Comparison of ENCODE assay signal across 9 cellular contexts in genomic region chr11:68750197-68750987, GRCh38. TPM values are rescaled to one million over a fixed set of nuclear protein-coding genes. Genes with fewer than 3 reads are reported as not detected.
DNase-seq lines count a peak whose midpoint lies in the region; ATAC-seq and TF ChIP-seq lines count a peak whose summit lies in the region.
"Had no signal": no experiment of that assay in that cellular context is flagged by ENCODE, and none has a peak within 500 bp of the region (broad histone marks: within the 10 kb centered on the region; RNA-seq: fewer than 3 reads in every experiment).

No MANE protein-coding gene starts in this region.

- H3K36me3 ChIP-seq in BE2C = no peaks in the 10 kb centered on the region

- H3K36me3 Mint-ChIP-seq in stimulated activated memory B cell treated with anti-CD40 and anti-IgM and Interleukin-4, amounts not matched to agents 10 μg/mL and 1 μg/mL and 100 μg/mL, for 72 hours = peaks cover 13% of the 10 kb centered on the region

- H3K27me3 ChIP-seq in right cardiac atrium (ENCODE audit: control insufficient read depth, insufficient read depth) = no peaks in the 10 kb centered on the region
- H3K27me3 ChIP-seq in dorsolateral prefrontal cortex = peaks cover 0 to 31% (median 6%) of the 10 kb centered on the region in 45 donors
- no peaks in the 10 kb centered on the region for H3K27me3 ChIP-seq in BE2C

- intact Hi-C loops in right cardiac atrium (cut with DNase I) = no loop called here
- intact Hi-C loops in dorsolateral prefrontal cortex (cut with DNase I) = no loop called here

- H3K4me3 ChIP-seq in right cardiac atrium (ENCODE audit: low read length) (no peak overlapping the region), dorsolateral prefrontal cortex (no peak overlapping the region), BE2C (ENCODE audit: low read depth, low read length) (no peak overlapping the region)

- H3K27ac ChIP-seq in right cardiac atrium (ENCODE audit: low read length) (no peak overlapping the region), dorsolateral prefrontal cortex (no peak overlapping the region)

- peak; percentile 31 for DNase-seq in DMS53 (lab: John Stamatoyannopoulos, UW)
- no peak for DNase-seq in DMS53 treated with DMSO at 0.1 percent for 48 hours (lab: John Stamatoyannopoulos, UW; ENCODE audit: unreplicated experiment)
- DNase-seq in activated CD8-positive, alpha-beta memory T cell treated with anti-CD3 and anti-CD28 coated beads, Interleukin-2, amount 50 U/mL, for 4 hours = peak; percentile 26
- peak in 2 of 3 donors; percentile 51 to 70 for DNase-seq in right cardiac atrium
- DNase-seq in dorsolateral prefrontal cortex = no peak
- DNase-seq in BE2C = no peak

- peak; percentile 8 to 46 for ATAC-seq in right cardiac atrium
- peak; percentile 47 for ATAC-seq in stimulated activated memory B cell treated with anti-CD40 and anti-IgM and Interleukin-4, amounts not matched to agents 10 μg/mL and 1 μg/mL and 100 μg/mL, for 72 hours
- ATAC-seq in GM19463 (IDR thresholded peaks at IDR 0.05; ENCODE audit: unreplicated experiment) = no peak

- H3K27me3 Mint-ChIP-seq in stimulated activated memory B cell treated with anti-CD40 and anti-IgM and Interleukin-4, amounts not matched to agents 10 μg/mL and 1 μg/mL and 100 μg/mL, for 72 hours = no peaks in the 10 kb centered on the region

- H3K9me3 Mint-ChIP-seq in stimulated activated memory B cell treated with anti-CD40 and anti-IgM and Interleukin-4, amounts not matched to agents 10 μg/mL and 1 μg/mL and 100 μg/mL, for 72 hours = no peaks in the 10 kb centered on the region

- H3K9me3 ChIP-seq in right cardiac atrium (ENCODE audit: control insufficient read depth, low read length) (no peaks in the 10 kb centered on the region), BE2C (no peaks in the 10 kb centered on the region)

- H3K4me1 Mint-ChIP-seq in stimulated activated memory B cell treated with anti-CD40 and anti-IgM and Interleukin-4, amounts not matched to agents 10 μg/mL and 1 μg/mL and 100 μg/mL, for 72 hours = peaks cover 10% of the 10 kb centered on the region

- TF ChIP-seq CTCF in dorsolateral prefrontal cortex (IDR thresholded peaks at IDR 0.05 in 54 of 56, conservative IDR thresholded peaks at IDR 0.05 in 2 of 56; ENCODE audit: low read depth in 1 of 56, partially characterized antibody in 56 of 56) = no peak
- no peak for TF ChIP-seq CTCF in BE2C (IDR thresholded peaks at IDR 0.05; ENCODE audit: low read depth, low read length)

- peak overlapping the region; percentile 55 for H3K4me3 Mint-ChIP-seq in stimulated activated memory B cell treated with anti-CD40 and anti-IgM and Interleukin-4, amounts not matched to agents 10 μg/mL and 1 μg/mL and 100 μg/mL, for 72 hours

- 32% methylated on average over 74 of the region's 74 CpGs for whole genome bisulfite sequencing in right cardiac atrium

- H3K27ac Mint-ChIP-seq in stimulated activated memory B cell treated with anti-CD40 and anti-IgM and Interleukin-4, amounts not matched to agents 10 μg/mL and 1 μg/mL and 100 μg/mL, for 72 hours = peak overlapping the region; percentile 19

- H3K4me1 ChIP-seq in right cardiac atrium (ENCODE audit: control insufficient read depth, insufficient read depth, low read length) (no peaks in the 10 kb centered on the region), BE2C (peaks cover 20% of the 10 kb centered on the region)

RNA-seq across cellular contexts. Expression of gene TESMIN, which starts 0.9 kb away (rescaled TPM):
- total RNA-seq in right cardiac atrium (1 to 10 TPM in 1 of 4 donors, under 1 TPM in 3; 0.44 to 1.0 (median 0.90) TPM), dorsolateral prefrontal cortex (1 to 10 TPM in 98 of 120 experiments, under 1 TPM in 21, not detected in 1; 0.28 to 4.8 (median 1.9) TPM)
- 0.38 TPM for polyA plus RNA-seq in right cardiac atrium
- 2.3 TPM for polyA plus RNA-seq in BE2C (2012; ENCODE audit: insufficient read depth, insufficient read length, low read depth)
- total RNA-seq: LHCN-M2 had no signal

Comparison
In these comparisons a context has a peak if more than half of its experiments do, and no peak if none do; other contexts are left out.
1. DNase-seq: peak in DMS53 (single experiment), activated CD8-positive, alpha-beta memory T cell treated with anti-CD3 and anti-CD28 coated beads, Interleukin-2, amount 50 U/mL, for 4 hours (single experiment) and right cardiac atrium (2 of 3); none in DMS53 treated with DMSO at 0.1 percent for 48 hours (single experiment), dorsolateral prefrontal cortex (0 of 10) and BE2C (single experiment).